In the genomic region with DNA sequence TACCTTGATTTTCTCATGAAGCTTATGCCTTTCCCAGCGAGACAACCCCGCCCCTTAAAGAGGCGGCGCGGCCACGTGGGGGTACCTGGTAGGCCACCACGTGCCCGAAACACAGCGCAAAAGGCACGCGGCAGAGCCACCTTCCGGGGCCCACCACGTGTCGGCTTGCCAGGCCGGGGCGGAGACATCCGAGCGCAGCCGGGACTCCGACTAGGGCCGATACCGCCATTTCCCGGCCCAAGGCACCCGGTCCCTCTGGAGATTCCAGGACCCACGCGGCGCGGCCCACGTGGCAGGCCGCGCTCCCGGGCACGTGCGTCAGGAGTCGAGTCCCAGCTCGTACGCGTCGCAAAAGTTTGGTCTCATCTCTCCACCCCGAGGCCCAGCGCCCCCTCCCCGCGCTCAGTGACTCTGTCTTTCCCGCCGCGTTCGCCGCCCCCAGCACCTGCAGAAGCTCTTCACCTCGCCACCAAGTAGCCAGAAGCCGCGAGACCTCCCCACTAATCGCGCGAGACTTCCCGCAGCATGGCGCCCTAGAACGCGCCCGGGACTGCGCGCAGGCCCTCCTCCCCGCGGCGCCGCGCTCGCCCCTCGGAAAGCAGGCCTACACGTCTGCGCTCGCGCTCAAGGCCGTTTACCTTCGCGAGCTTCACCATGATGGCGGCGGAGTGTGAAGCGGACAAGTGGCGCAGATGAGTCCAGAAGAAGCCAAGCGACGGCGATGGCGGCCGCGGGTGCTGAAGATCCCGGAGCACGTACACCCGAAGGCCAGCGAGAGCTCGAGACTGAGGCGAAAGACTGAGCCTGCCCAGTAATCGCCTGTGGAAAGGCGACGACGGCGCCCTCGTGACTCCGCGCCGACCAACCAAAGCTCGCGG, we compare ENCODE assay signal across 8 cellular contexts. TPM values are rescaled to one million over a fixed set of nuclear protein-coding genes. Genes with fewer than 3 reads are reported as not detected.
DNase-seq lines count a peak whose midpoint lies in the region; ATAC-seq, FAIRE-seq and TF ChIP-seq lines count a peak whose summit lies in the region.

A gene with protein sequence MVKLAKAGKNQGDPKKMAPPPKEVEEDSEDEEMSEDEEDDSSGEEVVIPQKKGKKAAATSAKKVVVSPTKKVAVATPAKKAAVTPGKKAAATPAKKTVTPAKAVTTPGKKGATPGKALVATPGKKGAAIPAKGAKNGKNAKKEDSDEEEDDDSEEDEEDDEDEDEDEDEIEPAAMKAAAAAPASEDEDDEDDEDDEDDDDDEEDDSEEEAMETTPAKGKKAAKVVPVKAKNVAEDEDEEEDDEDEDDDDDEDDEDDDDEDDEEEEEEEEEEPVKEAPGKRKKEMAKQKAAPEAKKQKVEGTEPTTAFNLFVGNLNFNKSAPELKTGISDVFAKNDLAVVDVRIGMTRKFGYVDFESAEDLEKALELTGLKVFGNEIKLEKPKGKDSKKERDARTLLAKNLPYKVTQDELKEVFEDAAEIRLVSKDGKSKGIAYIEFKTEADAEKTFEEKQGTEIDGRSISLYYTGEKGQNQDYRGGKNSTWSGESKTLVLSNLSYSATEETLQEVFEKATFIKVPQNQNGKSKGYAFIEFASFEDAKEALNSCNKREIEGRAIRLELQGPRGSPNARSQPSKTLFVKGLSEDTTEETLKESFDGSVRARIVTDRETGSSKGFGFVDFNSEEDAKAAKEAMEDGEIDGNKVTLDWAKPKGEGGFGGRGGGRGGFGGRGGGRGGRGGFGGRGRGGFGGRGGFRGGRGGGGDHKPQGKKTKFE (minus strand): TSS at position 787 of the 878 bp plus-strand sequence. CDS start 131 bp downstream, at position 656.

- H3K9ac ChIP-seq in stomach smooth muscle (ENCODE audit: low read length in 2 of 2) = peak within 1 kb of the TSS; percentile 97 to 98

- peaks cover 32 to 34% of the 10 kb centered on the region in 2 donors for H3K36me3 ChIP-seq in stomach smooth muscle (ENCODE audit: control insufficient read depth in 2 of 2, insufficient read depth in 2 of 2, low read length in 2 of 2)

- in situ Hi-C loops in KBM-7 (cut with MboI; ENCODE audit: low pct_unique_long_range_greater_than_20kb, low sequenced_read_pairs) = no loop called here

- peak within 1 kb of the TSS; percentile 99 for H3K4me3 Mint-ChIP-seq in neural crest cell

- H3K36me3 Mint-ChIP-seq in neural crest cell (ENCODE audit: low read depth) = peaks cover 40% of the 10 kb centered on the region

- no peaks in the 10 kb centered on the region for H3K9me3 Mint-ChIP-seq in neural crest cell

- no peaks in the 10 kb centered on the region for H3K9me3 ChIP-seq in stomach smooth muscle (ENCODE audit: control insufficient read depth in 2 of 2, low read length in 2 of 2)

- FAIRE-seq in RCC 7860 (lab: Jason Lieb, UNC) = peak; percentile 38

- peaks cover 32% of the 10 kb centered on the region for H3K4me1 ChIP-seq in stomach smooth muscle (ENCODE audit: control insufficient read depth, insufficient read depth, low read length)

- H3K4me1 Mint-ChIP-seq in neural crest cell = peaks cover 39% of the 10 kb centered on the region

- no peaks in the 10 kb centered on the region for H3K27me3 ChIP-seq in stomach smooth muscle (ENCODE audit: control insufficient read depth in 1 of 2, insufficient read depth in 2 of 2, low read length in 2 of 2)

- TF ChIP-seq CTCF in fibroblast of mammary gland (conservative IDR thresholded peaks at IDR 0.05; ENCODE audit: control insufficient read depth, insufficient read depth, low read depth, low read length) = no peak
- TF ChIP-seq CTCF in neural crest cell (conservative IDR thresholded peaks at IDR 0.05) = no peak

- H3K27ac Mint-ChIP-seq in neural crest cell (ENCODE audit: unreplicated experiment) = peak within 1 kb of the TSS; percentile 100

- H3K4me3 ChIP-seq in fibroblast of mammary gland (ENCODE audit: control insufficient read depth, low read depth, low read length) = peak within 1 kb of the TSS; percentile 70
- H3K4me3 ChIP-seq in stomach smooth muscle (ENCODE audit: low read length in 2 of 2) = peak within 1 kb of the TSS; percentile 83 to 98

- H3K27me3 Mint-ChIP-seq in neural crest cell (ENCODE audit: low read depth) = peaks cover 9% of the 10 kb centered on the region

- DNase-seq in DMS79 (lab: John Stamatoyannopoulos, UW) (peak; percentile 78), KBM-7 (peak; percentile 94), RCC 7860 (ENCODE audit: low spot score) (peak; percentile 95), activated T-helper 1 cell treated with Interleukin-2 at 50 U/mL for 16 hours (ENCODE audit: low read depth) (peak; percentile 72), fibroblast of mammary gland (ENCODE audit: low read depth) (peak; percentile 97), neural crest cell (ENCODE audit: low read depth, low spot score) (peak; percentile 74)

- peak within 1 kb of the TSS; percentile 94 for H3K27ac ChIP-seq in stomach smooth muscle (ENCODE audit: low read length)

- ATAC-seq in GM21717 (IDR thresholded peaks at IDR 0.05; ENCODE audit: unreplicated experiment) = peak; percentile 90

RNA-seq across cellular contexts. Expression of the gene that starts here (rescaled TPM):
- total RNA-seq in neural crest cell = 999 and 1,068 TPM in 2 replicates

Comparison
In these comparisons a context has a peak if more than half of its experiments do, and no peak if none do; other contexts are left out.
1. Peak in every context shown above with its lines: DNase-seq, ATAC-seq, H3K4me3 ChIP-seq and H3K27ac ChIP-seq.